In genomic region chr13:24868874-24869273, GRCh38 we compare ENCODE assay signal across 20 cellular contexts.
"Had no signal": no experiment of that assay in that cellular context is flagged by ENCODE, and none has a peak within 500 bp of the region (broad histone marks: within the 10 kb centered on the region; RNA-seq: fewer than 3 reads in every experiment).

No MANE protein-coding gene starts in this region.

- H3K4me1 ChIP-seq: gastroesophageal sphincter, pancreas, right lobe of liver had no signal

- H3K27me3 ChIP-seq: right lobe of liver had no signal

- H3K27ac ChIP-seq: coronary artery, gastroesophageal sphincter, pancreas, right lobe of liver, skin epidermis, stomach had no signal

- H3K36me3 ChIP-seq: gastroesophageal sphincter, pancreas, right lobe of liver, stomach had no signal

- H3K4me3 Mint-ChIP-seq: activated B cell treated with CpG ODN at 0.5 μM for 24 hours; activated CD4-positive, alpha-beta T cell treated with anti-CD3 and anti-CD28 coated beads for 36 hours; activated naive CD8-positive, alpha-beta T cell treated with anti-CD3 and anti-CD28 coated beads for 36 hours; nephron; type B pancreatic cell had no signal

- H3K36me3 Mint-ChIP-seq: activated naive CD8-positive, alpha-beta T cell treated with anti-CD3 and anti-CD28 coated beads for 36 hours; type B pancreatic cell had no signal

- FAIRE-seq: pancreas had no signal

- H3K4me1 Mint-ChIP-seq: activated B cell treated with CpG ODN at 0.5 μM for 24 hours, nephron had no signal

- H3K4me3 ChIP-seq: coronary artery, gastroesophageal sphincter, pancreas, right lobe of liver, skin epidermis, stomach had no signal

- ATAC-seq: activated CD4-positive, alpha-beta T cell treated with anti-CD3 and anti-CD28 coated beads for 36 hours; gastroesophageal sphincter; left cardiac atrium; pancreas; right lobe of liver had no signal

- H3K27ac Mint-ChIP-seq: activated B cell treated with CpG ODN at 0.5 μM for 24 hours; activated CD4-positive, alpha-beta T cell treated with anti-CD3 and anti-CD28 coated beads for 36 hours; activated naive CD8-positive, alpha-beta T cell treated with anti-CD3 and anti-CD28 coated beads for 36 hours; nephron; type B pancreatic cell had no signal

- H3K9me3 Mint-ChIP-seq: activated B cell treated with CpG ODN at 0.5 μM for 24 hours; activated naive CD8-positive, alpha-beta T cell treated with anti-CD3 and anti-CD28 coated beads for 36 hours; nephron; type B pancreatic cell had no signal

- H3K9me3 ChIP-seq: gastroesophageal sphincter, pancreas, right lobe of liver, stomach had no signal

- DNase-seq: activated B cell treated with CpG ODN at 0.5 μM for 24 hours; activated CD4-positive, alpha-beta T cell treated with anti-CD3 and anti-CD28 coated beads for 36 hours; activated CD4-positive, alpha-beta T cell treated with anti-CD3 and anti-CD28 coated beads, Interleukin-2, amount 50 U/mL, for 4 hours; activated CD8-positive, alpha-beta memory T cell treated with anti-CD3 and anti-CD28 coated beads, Interleukin-2, amount 50 U/mL, for 48 hours; activated naive CD4-positive, alpha-beta T cell treated with Interleukin-2 at 50 U/mL for 16 hours; activated naive CD8-positive, alpha-beta T cell treated with anti-CD3 and anti-CD28 coated beads for 36 hours; activated T-cell treated with anti-CD3 and anti-CD28 coated beads, Interleukin-2, amount 50 U/mL, for 48 hours; cerebellar nuclear complex; hypothalamus; left cardiac atrium; pancreas; right lobe of liver; stimulated activated CD4-positive, alpha-beta T cell treated with anti-CD3 and anti-CD28 coated beads, Interleukin-1b, Interleukin-23, amount 100 ng/mL, for 48 hours; stomach; T1000 had no signal
